16 cellular contexts compared by ENCODE assay signal in the genomic region with DNA sequence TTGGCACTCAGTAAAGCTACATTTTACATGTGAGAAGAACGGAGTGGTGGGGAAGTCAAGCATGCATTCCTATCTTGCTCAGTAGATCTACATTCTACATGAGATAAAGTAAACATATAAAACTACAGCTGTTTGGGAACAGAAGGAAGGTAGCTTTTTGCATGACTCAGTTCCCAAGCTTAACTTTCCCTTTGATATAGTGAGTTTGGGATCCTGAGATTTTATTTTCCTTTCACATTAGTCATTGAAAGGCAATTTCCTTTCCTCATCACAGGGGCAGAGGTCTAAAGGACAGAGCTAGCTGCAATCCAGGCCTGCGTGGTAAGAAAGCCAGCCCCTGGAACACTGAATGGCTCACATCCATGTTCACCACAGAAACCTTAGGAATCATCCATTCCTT.
DNase-seq lines count a peak whose midpoint lies in the region; ATAC-seq and TF ChIP-seq lines count a peak whose summit lies in the region.
"Had no signal": no experiment of that assay in that cellular context is flagged by ENCODE, and none has a peak within 500 bp of the region (broad histone marks: within the 10 kb centered on the region; RNA-seq: fewer than 3 reads in every experiment).

No MANE protein-coding gene starts in this region.

- H3K27ac Mint-ChIP-seq in MCF 10A (ENCODE audit: low read depth, unreplicated experiment) = no peak overlapping the region
- H3K27ac Mint-ChIP-seq: T-helper 17 cell had no signal

- no peak for TF ChIP-seq POLR2A in breast epithelium (IDR thresholded peaks at IDR 0.05)

- H3K36me3 ChIP-seq in breast epithelium = no peaks in the 10 kb centered on the region
- H3K36me3 ChIP-seq: gastrocnemius medialis, prostate gland had no signal

- DNase-seq in MCF 10A (ENCODE audit: unreplicated experiment) (peak; percentile 74), breast epithelium (ENCODE audit: low spot score in 2 of 2) (no peak), fibroblast of villous mesenchyme (ENCODE audit: low read depth) (peak; percentile 94), SHP77 treated with DMSO at 0.1 percent for 48 hours (lab: John Stamatoyannopoulos, UW) (no peak)
- DNase-seq: 8988T, amygdala, gastrocnemius medialis, NCI-H1105, NCI-H774, T-helper 17 cell, trophoblast cell had no signal

- CTCF ChIA-PET in MCF 10A (lab: Yijun Ruan, JAX) = no interaction called here

- peaks cover 8% of the 10 kb centered on the region for H3K9me3 Mint-ChIP-seq in MCF 10A (ENCODE audit: unreplicated experiment)

- POLR2A ChIA-PET in MCF 10A (lab: Yijun Ruan, JAX) = interaction anchor here (1.4 kb wide), 1 partner anchor 11 kb away, joined by 4 read pairs; no protein-coding TSS in a partner anchor

- peaks cover 12% of the 10 kb centered on the region for H3K4me1 Mint-ChIP-seq in MCF 10A (ENCODE audit: insufficient read depth, unreplicated experiment)
- H3K4me1 Mint-ChIP-seq: T-helper 17 cell had no signal

- no peaks in the 10 kb centered on the region for H3K36me3 Mint-ChIP-seq in MCF 10A (ENCODE audit: insufficient read depth, unreplicated experiment)

- H3K27me3 ChIP-seq in breast epithelium = no peaks in the 10 kb centered on the region
- H3K27me3 ChIP-seq: gastrocnemius medialis had no signal

- TF ChIP-seq CTCF in MCF 10A (IDR thresholded peaks at IDR 0.05; ENCODE audit: unreplicated experiment) = no peak
- TF ChIP-seq CTCF in breast epithelium (IDR thresholded peaks at IDR 0.05) = no peak
- TF ChIP-seq CTCF in VCaP (conservative IDR thresholded peaks at IDR 0.05) = no peak
- TF ChIP-seq CTCF in fibroblast of villous mesenchyme (IDR thresholded peaks at IDR 0.05; ENCODE audit: insufficient read depth, low read depth, low read length) = no peak

- H3K4me3 Mint-ChIP-seq in MCF 10A (ENCODE audit: unreplicated experiment) = no peak overlapping the region
- H3K4me3 Mint-ChIP-seq: T-helper 17 cell had no signal

- H3K9me3 ChIP-seq in breast epithelium = no peaks in the 10 kb centered on the region
- H3K9me3 ChIP-seq: gastrocnemius medialis, prostate gland had no signal

- ATAC-seq in GM21515 (IDR thresholded peaks at IDR 0.05; ENCODE audit: unreplicated experiment) (no peak), GM19328 (IDR thresholded peaks at IDR 0.05; ENCODE audit: unreplicated experiment) (no peak), GM19395 (IDR thresholded peaks at IDR 0.05; ENCODE audit: unreplicated experiment) (no peak)
- ATAC-seq: gastrocnemius medialis, T-helper 17 cell had no signal

- no TSS peak for BruUV-seq in MCF 10A (replicated peaks; lab: Mats Ljungman, UMichigan)

- H3K27ac ChIP-seq in breast epithelium (no peak overlapping the region), VCaP (peak overlapping the region; percentile 16; the same call in 1 of the 2 replicates)
- H3K27ac ChIP-seq: gastrocnemius medialis, prostate gland had no signal

- intact Hi-C loops in MCF 10A (cut with micrococcal nuclease) (no loop called here), breast epithelium (cut with DNase I; ENCODE audit: low total_unique reads) (no loop called here)

- no peaks in the 10 kb centered on the region for H3K27me3 Mint-ChIP-seq in MCF 10A (ENCODE audit: insufficient read depth, unreplicated experiment)

- H3K4me1 ChIP-seq in breast epithelium = no peaks in the 10 kb centered on the region
- H3K4me1 ChIP-seq: gastrocnemius medialis, prostate gland had no signal

- H3K4me3 ChIP-seq in breast epithelium = no peak overlapping the region
- no peak overlapping the region for H3K4me3 ChIP-seq in fibroblast of villous mesenchyme (ENCODE audit: low read depth, low read length)
- H3K4me3 ChIP-seq: gastrocnemius medialis, prostate gland had no signal

Comparison
In these comparisons a context has a peak if more than half of its experiments do, and no peak if none do; other contexts are left out.
1. DNase-seq: peak in MCF 10A (single experiment) and fibroblast of villous mesenchyme (single experiment); none in breast epithelium (0 of 2) and SHP77 treated with DMSO at 0.1 percent for 48 hours (single experiment).